13 cellular contexts compared by ENCODE assay signal in genomic region chr2:97931851-97932211, GRCh38.
"Had no signal": no experiment of that assay in that cellular context is flagged by ENCODE, and none has a peak within 500 bp of the region (broad histone marks: within the 10 kb centered on the region; RNA-seq: fewer than 3 reads in every experiment).

No MANE protein-coding gene starts in this region.

- H3K9me3 ChIP-seq: esophagus muscularis mucosa, sigmoid colon, upper lobe of right lung had no signal

- DNase-seq: activated effector memory CD4-positive, alpha-beta T cell treated with anti-CD3 and anti-CD28 coated beads, Interleukin-2, amount 50 U/mL, for 16 hours; activated T-cell treated with anti-CD3 and anti-CD28 coated beads, Interleukin-2, amount 50 U/mL, for 4 hours; anterior cingulate cortex; glutamatergic neuron; sigmoid colon; stimulated activated CD4-positive, alpha-beta T cell treated with anti-CD3 and anti-CD28 coated beads, Interleukin-2, amount 100 ng/mL, for 48 hours; T-helper 1 cell; upper lobe of right lung had no signal

- H3K9me3 Mint-ChIP-seq: activated naive CD4-positive, alpha-beta T cell treated with anti-CD3 and anti-CD28 coated beads, Interleukin-2, amount 50 U/mL, for 72 hours; natural killer cell treated with Interleukin-12 subunit alpha and Interleukin-12 subunit beta and Interleukin-15 and Interleukin-18, amount 100 ng/mL, for 72 hours; stimulated activated naive CD8-positive, alpha-beta T cell treated with anti-CD3 and anti-CD28 coated beads, Interleukin-15, Interleukin-2, amounts not matched to agents 100 ng/mL and 50 ng/mL, for 24 hours had no signal

- H3K27me3 Mint-ChIP-seq: natural killer cell treated with Interleukin-12 subunit alpha and Interleukin-12 subunit beta and Interleukin-15 and Interleukin-18, amount 100 ng/mL, for 72 hours; stimulated activated naive CD8-positive, alpha-beta T cell treated with anti-CD3 and anti-CD28 coated beads, Interleukin-15, Interleukin-2, amounts not matched to agents 100 ng/mL and 50 ng/mL, for 24 hours had no signal

- H3K4me3 ChIP-seq: esophagus muscularis mucosa, lung, sigmoid colon, upper lobe of right lung had no signal

- H3K4me3 Mint-ChIP-seq: activated T-cell treated with anti-CD3 and anti-CD28 coated beads, Interleukin-2, amount 50 U/mL, for 4 hours; natural killer cell treated with Interleukin-12 subunit alpha and Interleukin-12 subunit beta and Interleukin-15 and Interleukin-18, amount 100 ng/mL, for 72 hours; stimulated activated naive CD8-positive, alpha-beta T cell treated with anti-CD3 and anti-CD28 coated beads, Interleukin-15, Interleukin-2, amounts not matched to agents 100 ng/mL and 50 ng/mL, for 24 hours had no signal

- ATAC-seq: activated naive CD4-positive, alpha-beta T cell treated with anti-CD3 and anti-CD28 coated beads, Interleukin-2, amount 50 U/mL, for 72 hours; activated T-cell treated with anti-CD3 and anti-CD28 coated beads, Interleukin-2, amount 50 U/mL, for 4 hours; natural killer cell treated with Interleukin-12 subunit alpha and Interleukin-12 subunit beta and Interleukin-15 and Interleukin-18, amount 100 ng/mL, for 72 hours had no signal

- H3K27ac ChIP-seq: esophagus muscularis mucosa, sigmoid colon, upper lobe of right lung had no signal

- H3K36me3 Mint-ChIP-seq: natural killer cell treated with Interleukin-12 subunit alpha and Interleukin-12 subunit beta and Interleukin-15 and Interleukin-18, amount 100 ng/mL, for 72 hours had no signal

- H3K27ac Mint-ChIP-seq: stimulated activated naive CD8-positive, alpha-beta T cell treated with anti-CD3 and anti-CD28 coated beads, Interleukin-15, Interleukin-2, amounts not matched to agents 100 ng/mL and 50 ng/mL, for 24 hours had no signal

- H3K36me3 ChIP-seq: esophagus muscularis mucosa, sigmoid colon, upper lobe of right lung had no signal

- H3K27me3 ChIP-seq: esophagus muscularis mucosa, sigmoid colon, upper lobe of right lung had no signal
